25 cellular contexts compared by ENCODE assay signal in the genomic region with DNA sequence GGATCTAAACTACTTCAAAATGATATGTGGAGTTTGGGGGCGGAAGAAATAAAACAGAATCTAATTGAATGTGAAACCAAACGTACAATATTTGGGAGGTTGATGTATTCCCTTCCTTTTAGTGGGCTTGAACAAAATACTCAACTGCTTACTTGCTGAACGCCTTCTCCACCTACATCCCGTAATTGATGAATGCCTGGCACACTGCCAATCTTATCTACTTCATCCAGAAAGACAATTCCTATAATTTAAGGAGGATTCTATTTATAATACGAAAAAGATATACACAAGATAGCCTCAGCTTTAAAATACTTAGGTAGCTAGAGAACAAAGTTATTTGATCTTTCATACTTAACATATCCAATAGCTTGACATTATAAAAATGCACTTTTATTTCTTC. TPM values are rescaled to one million over a fixed set of nuclear protein-coding genes. Genes with fewer than 3 reads are reported as not detected.
"Had no signal": no experiment of that assay in that cellular context is flagged by ENCODE, and none has a peak within 500 bp of the region (broad histone marks: within the 10 kb centered on the region; RNA-seq: fewer than 3 reads in every experiment).

No MANE protein-coding gene starts in this region.

- H3K9me3 Mint-ChIP-seq: activated CD4-positive, alpha-beta memory T cell treated with anti-CD3 and anti-CD28 coated beads, Interleukin-2, amount 10 ng/mL, durations not matched to agents 7 days and 5 days; activated T-cell treated with anti-CD3 and anti-CD28 coated beads, Interleukin-2, amount 50 U/mL, for 72 hours; activated T-helper 2 cell treated with anti-CD3 and anti-CD28 coated beads, Interferon-gamma antibody, Interleukin-2, Interleukin-4, amounts not matched to agents 10 μg/mL and 5 μg/mL and 100 μg/mL, durations not matched to agents 14 hours and 24 hours and 36 hours; IgD-negative memory B cell had no signal

- H3K27ac ChIP-seq: breast epithelium, VCaP had no signal

- H3K4me1 Mint-ChIP-seq: activated CD4-positive, alpha-beta memory T cell treated with anti-CD3 and anti-CD28 coated beads, Interleukin-2, amount 10 ng/mL, durations not matched to agents 7 days and 5 days; activated CD4-positive, alpha-beta T cell treated with anti-CD3 and anti-CD28 coated beads for 36 hours; IgD-negative memory B cell had no signal

- H3K9me3 ChIP-seq: breast epithelium had no signal

- H3K27me3 ChIP-seq: breast epithelium had no signal

- H3K36me3 Mint-ChIP-seq: IgD-negative memory B cell had no signal

- H3K27me3 Mint-ChIP-seq: activated CD4-positive, alpha-beta memory T cell treated with anti-CD3 and anti-CD28 coated beads, Interleukin-2, amount 10 ng/mL, durations not matched to agents 7 days and 5 days; activated CD4-positive, alpha-beta T cell treated with anti-CD3 and anti-CD28 coated beads for 36 hours; IgD-negative memory B cell had no signal

- DNase-seq: activated CD4-positive, alpha-beta memory T cell treated with anti-CD3 and anti-CD28 coated beads, Interleukin-2, amount 10 ng/mL, durations not matched to agents 7 days and 5 days; activated CD4-positive, alpha-beta T cell treated with anti-CD3 and anti-CD28 coated beads for 36 hours; activated CD4-positive, alpha-beta T cell treated with anti-CD3 and anti-CD28 coated beads, Interleukin-2, amount 50 U/mL, for 1 hour; activated CD8-positive, alpha-beta memory T cell treated with anti-CD3 and anti-CD28 coated beads, Interleukin-2, amount 50 U/mL, for 4 hours; activated gamma-delta T cell treated with Interleukin-2 at 50 U/mL for 16 hours; activated naive CD4-positive, alpha-beta T cell treated with anti-CD3 and anti-CD28 coated beads, Interleukin-2, amount 50 U/mL, for 16 hours; activated T-cell treated with anti-CD3 and anti-CD28 coated beads, Interleukin-2, amount 50 U/mL, for 72 hours; aorta; caudate nucleus; MM.1S; NCI-H146; NCI-H187 treated with DMSO at 0.1 percent for 48 hours; NCI-H2081 treated with DMSO at 0.1 percent for 48 hours; NCI-H2171 treated with DMSO at 0.1 percent for 48 hours; NCI-H226; NCI-H526; SIG-M5; T-helper 2 cell; T1000 had no signal

- H3K4me3 Mint-ChIP-seq: activated CD4-positive, alpha-beta memory T cell treated with anti-CD3 and anti-CD28 coated beads, Interleukin-2, amount 10 ng/mL, durations not matched to agents 7 days and 5 days; activated CD4-positive, alpha-beta T cell treated with anti-CD3 and anti-CD28 coated beads for 36 hours; activated T-cell treated with anti-CD3 and anti-CD28 coated beads, Interleukin-2, amount 50 U/mL, for 72 hours; IgD-negative memory B cell had no signal

- H3K4me3 ChIP-seq: breast epithelium had no signal

- ATAC-seq: activated CD4-positive, alpha-beta T cell treated with anti-CD3 and anti-CD28 coated beads for 36 hours; activated T-cell treated with anti-CD3 and anti-CD28 coated beads, Interleukin-2, amount 50 U/mL, for 72 hours had no signal

- H3K27ac Mint-ChIP-seq: activated CD4-positive, alpha-beta memory T cell treated with anti-CD3 and anti-CD28 coated beads, Interleukin-2, amount 10 ng/mL, durations not matched to agents 7 days and 5 days; activated CD4-positive, alpha-beta T cell treated with anti-CD3 and anti-CD28 coated beads for 36 hours; activated T-cell treated with anti-CD3 and anti-CD28 coated beads, Interleukin-2, amount 50 U/mL, for 72 hours; activated T-helper 2 cell treated with anti-CD3 and anti-CD28 coated beads, Interferon-gamma antibody, Interleukin-2, Interleukin-4, amounts not matched to agents 10 μg/mL and 5 μg/mL and 100 μg/mL, durations not matched to agents 14 hours and 24 hours and 36 hours; IgD-negative memory B cell had no signal

RNA-seq across cellular contexts. Expression of a gene that starts 54.6 kb away (rescaled TPM):
- total RNA-seq: activated CD4-positive, alpha-beta memory T cell treated with anti-CD3 and anti-CD28 coated beads, Interleukin-2, amount 10 ng/mL, durations not matched to agents 7 days and 5 days; activated CD4-positive, alpha-beta T cell treated with anti-CD3 and anti-CD28 coated beads for 36 hours; NCI-H460; RPMI7951 had no signal
- polyA plus RNA-seq: IgD-negative memory B cell had no signal
